In genomic region chr2:39494784-39495251, GRCh38 we compare ENCODE assay signal across 1 cellular context.
TF ChIP-seq lines count a peak whose summit lies in the region.

No MANE protein-coding gene starts in this region.

TF ChIP-seq in HEK293, 187 proteins besides CTCF, POLR2A, EP300 and RAD21 (continued from another document and continues in another):
- TF ChIP-seq PATZ1 (tag by site-specific recombination; IDR thresholded peaks at IDR 0.05) (peak; percentile 41; the same call in 1 of the 2 replicates), PRDM10 (tag by site-specific recombination; IDR thresholded peaks at IDR 0.05) (0 out of 2 replicates have a peak, but pooled peaks have one; percentile 16), TSHZ1 (tag by site-specific recombination; IDR thresholded peaks at IDR 0.05; ENCODE audit: borderline replicate concordance) (no peak), ZNF660 (tag by site-specific recombination; IDR thresholded peaks at IDR 0.05) (0 out of 2 replicates have a peak, but pooled peaks have one; percentile 36), HIC1 (tag by site-specific recombination; IDR thresholded peaks at IDR 0.05) (no peak), ELK4 (IDR thresholded peaks at IDR 0.05; ENCODE audit: borderline replicate concordance, low read depth, low read length) (no peak), ZNF311 (tag by site-specific recombination; IDR thresholded peaks at IDR 0.05; ENCODE audit: borderline replicate concordance) (no peak), ZNF704 (tag by site-specific recombination; IDR thresholded peaks at IDR 0.05) (no peak), ZNF621 (tag by site-specific recombination; IDR thresholded peaks at IDR 0.05) (no peak), ZNF23 (tag by site-specific recombination; IDR thresholded peaks at IDR 0.05; ENCODE audit: borderline replicate concordance) (no peak), ZNF26 (tag by site-specific recombination; IDR thresholded peaks at IDR 0.05) (no peak), ZNF610 (tag by site-specific recombination; IDR thresholded peaks at IDR 0.05; ENCODE audit: borderline replicate concordance) (no peak), TRIM28 (IDR thresholded peaks at IDR 0.05; ENCODE audit: borderline replicate concordance, low read length) (peak; percentile 41; the same call in 1 of the 2 replicates), ZNF624 (tag by site-specific recombination; IDR thresholded peaks at IDR 0.05) (no peak), HOXD13 (CRISPR knock-in tag; IDR thresholded peaks at IDR 0.05; ENCODE audit: borderline replicate concordance) (no peak), GFI1B (tag by site-specific recombination; IDR thresholded peaks at IDR 0.05) (no peak), ZNF2 (tag by site-specific recombination; IDR thresholded peaks at IDR 0.05) (no peak), ZSCAN4 (tag by site-specific recombination; IDR thresholded peaks at IDR 0.05) (no peak), SETDB1 (IDR thresholded peaks at IDR 0.05; ENCODE audit: insufficient read length, low read length) (no peak), ZNF214 (tag by site-specific recombination; IDR thresholded peaks at IDR 0.05; ENCODE audit: borderline replicate concordance) (no peak), ZNF335 (tag by site-specific recombination; conservative IDR thresholded peaks at IDR 0.05) (peak; percentile 24; the same call in 1 of the 2 replicates), ZNF830 (tag by site-specific recombination; IDR thresholded peaks at IDR 0.05; ENCODE audit: low read depth) (no peak), ZNF114 (tag by site-specific recombination; IDR thresholded peaks at IDR 0.05) (no peak), ZNF248 (tag by site-specific recombination; IDR thresholded peaks at IDR 0.05) (no peak), ZNF510 (tag by site-specific recombination; IDR thresholded peaks at IDR 0.05; ENCODE audit: insufficient replicate concordance) (no peak), ZFP3 (tag by site-specific recombination; IDR thresholded peaks at IDR 0.05; ENCODE audit: low read depth) (no peak), ZNF223 (tag by site-specific recombination; IDR thresholded peaks at IDR 0.05) (no peak), ZNF366 (tag by site-specific recombination; conservative IDR thresholded peaks at IDR 0.05) (no peak), ZNF560 (tag by site-specific recombination; IDR thresholded peaks at IDR 0.05; ENCODE audit: borderline replicate concordance) (no peak), HOXA7 (CRISPR knock-in tag; IDR thresholded peaks at IDR 0.05; ENCODE audit: borderline replicate concordance) (no peak), ZNF169 (tag by site-specific recombination; IDR thresholded peaks at IDR 0.05) (no peak), KLF7 (tag by site-specific recombination; IDR thresholded peaks at IDR 0.05; ENCODE audit: borderline replicate concordance) (no peak), ZNF776 (tag by site-specific recombination; IDR thresholded peaks at IDR 0.05; ENCODE audit: borderline replicate concordance) (no peak), ZNF792 (tag by site-specific recombination; IDR thresholded peaks at IDR 0.05) (no peak), ZNF777 (tag by site-specific recombination; IDR thresholded peaks at IDR 0.05; ENCODE audit: borderline replicate concordance) (no peak), ZBTB49 (tag by site-specific recombination; IDR thresholded peaks at IDR 0.05; ENCODE audit: low read depth) (no peak), SCRT1 (tag by site-specific recombination; IDR thresholded peaks at IDR 0.05; ENCODE audit: borderline replicate concordance) (peak; percentile 65; the same call in 1 of the 2 replicates), ZNF843 (tag by site-specific recombination; IDR thresholded peaks at IDR 0.05) (0 out of 2 replicates have a peak, but pooled peaks have one; percentile 26), ZNF121 (tag by site-specific recombination; IDR thresholded peaks at IDR 0.05) (no peak), ZBTB17 (tag by site-specific recombination; IDR thresholded peaks at IDR 0.05) (peak; percentile 77)
